In genomic region chr16:88785106-88785924, GRCh38 we compare ENCODE assay signal across 8 cellular contexts. TPM values are rescaled to one million over a fixed set of nuclear protein-coding genes. Genes with fewer than 3 reads are reported as not detected.
DNase-seq lines count a peak whose midpoint lies in the region; ATAC-seq and TF ChIP-seq lines count a peak whose summit lies in the region.

TSS of gene PIEZO1 (minus strand) at chr16:88785220. CDS start at chr16:88784964, 256 bp downstream.

- H4K8ac ChIP-seq in neuronal stem cell (ENCODE audit: low read depth, low read length): peak within 1 kb of the TSS; percentile 92

- H3K27me3 ChIP-seq in gastroesophageal sphincter: peaks cover 1% of the 10 kb centered on the region
- peaks cover 0 to 46% (median 18%) of the 10 kb centered on the region in 3 experiments for H3K27me3 ChIP-seq in neuronal stem cell (ENCODE audit: control insufficient read depth in 3 of 3, insufficient read depth in 3 of 3, low read depth in 1 of 3, low read length in 3 of 3)
- H3K27me3 ChIP-seq in tibial artery: peaks cover 0 to 4% of the 10 kb centered on the region in 2 donors

- H2AFZ ChIP-seq in neuronal stem cell (ENCODE audit: low read length): peak within 1 kb of the TSS; percentile 82

- H3K23ac ChIP-seq in neuronal stem cell (ENCODE audit: low read depth, low read length, poor library complexity): peak within 1 kb of the TSS; percentile 55

- TF ChIP-seq CTCF in gastroesophageal sphincter (IDR thresholded peaks at IDR 0.05): peak in 3 of 4 experiments; percentile 96 to 100 (median 96)
- peak; percentile 89 to 94 for TF ChIP-seq CTCF in tibial artery (IDR thresholded peaks at IDR 0.05)

- peaks cover 3% of the 10 kb centered on the region for H3K79me1 ChIP-seq in neuronal stem cell (ENCODE audit: low read depth, low read length)

- H3K9me3 ChIP-seq in gastroesophageal sphincter: no peaks in the 10 kb centered on the region
- no peaks in the 10 kb centered on the region for H3K9me3 ChIP-seq in neuronal stem cell (replicated peaks in 1 of 2; ENCODE audit: control insufficient read depth in 2 of 2, insufficient read depth in 1 of 2, low read depth in 1 of 2, low read length in 2 of 2)
- H3K9me3 ChIP-seq in tibial artery: no peaks in the 10 kb centered on the region

- H3K27ac ChIP-seq in gastroesophageal sphincter (peak within 1 kb of the TSS; percentile 62 to 99 (median 93)), neuronal stem cell (replicated peaks; ENCODE audit: low read length) (peak within 1 kb of the TSS; percentile 31), tibial artery (peak within 1 kb of the TSS; percentile 87 to 90)

- no peak within 1 kb of the TSS for H4K91ac ChIP-seq in neuronal stem cell (ENCODE audit: low read depth, low read length, poor library complexity)

- peak within 1 kb of the TSS; percentile 71 for H3K14ac ChIP-seq in neuronal stem cell (ENCODE audit: low read length)

- peak within 1 kb of the TSS; percentile 50 to 78 for H3K4me3 ChIP-seq in gastroesophageal sphincter
- H3K4me3 ChIP-seq in neuronal stem cell (ENCODE audit: low read length in 2 of 2): peak within 1 kb of the TSS; percentile 45 to 78
- H3K4me3 ChIP-seq in tibial artery: peak within 1 kb of the TSS; percentile 76 to 96

- peak within 1 kb of the TSS; percentile 94 for H2BK12ac ChIP-seq in neuronal stem cell (ENCODE audit: low read length)

- peak within 1 kb of the TSS; percentile 95 for H3K18ac ChIP-seq in neuronal stem cell (ENCODE audit: low read length)

- H2AK5ac ChIP-seq in neuronal stem cell (ENCODE audit: low read depth, low read length): peak within 1 kb of the TSS; percentile 95

- no CpG with 5 or more reads among the region's 110 CpGs for WGBS in gastroesophageal sphincter (ENCODE audit: low coverage in 1 of 2), 2 donors
- WGBS in neuronal stem cell (ENCODE audit: extremely low coverage in 2 of 2, insufficient read length in 2 of 2, insufficient replicate concordance in 1 of 2), 2 donors: no CpG with 5 or more reads among the region's 110 CpGs

- H3K4ac ChIP-seq in neuronal stem cell (ENCODE audit: low read length): peak within 1 kb of the TSS; percentile 84

- H2BK5ac ChIP-seq in neuronal stem cell (ENCODE audit: low read length): peak within 1 kb of the TSS; percentile 82

- H3K36me3 ChIP-seq in gastroesophageal sphincter: no peaks in the 10 kb centered on the region
- H3K36me3 ChIP-seq in neuronal stem cell (replicated peaks in 1 of 2; ENCODE audit: control insufficient read depth in 2 of 2, insufficient read depth in 2 of 2, low read length in 2 of 2): no peaks in the 10 kb centered on the region
- H3K36me3 ChIP-seq in tibial artery: no peaks in the 10 kb centered on the region

- no peak for TF ChIP-seq EP300 in gastroesophageal sphincter (IDR thresholded peaks at IDR 0.05)

- TF ChIP-seq POLR2A in gastroesophageal sphincter (IDR thresholded peaks at IDR 0.05): peak; percentile 86 to 94

- H3K4me1 ChIP-seq in gastroesophageal sphincter (peaks cover 3 to 53% (median 34%) of the 10 kb centered on the region in 3 donors), neuronal stem cell (ENCODE audit: control insufficient read depth in 2 of 2, insufficient read depth in 1 of 2, low read depth in 1 of 2, low read length in 2 of 2) (peaks cover 4 to 11% of the 10 kb centered on the region in 2 donors), tibial artery (peaks cover 0 to 45% (median 33%) of the 10 kb centered on the region in 4 donors)

- peak within 1 kb of the TSS; percentile 50 for H3K9ac ChIP-seq in neuronal stem cell (ENCODE audit: low read depth, low read length, poor library complexity)

- intact Hi-C loops in tibial artery (cut with DNase I; ENCODE audit: low total_unique reads): loop anchor here (2.0 to 10.0 kb wide), 2 partner anchors 49 to 341 kb away; no protein-coding TSS in a partner anchor

- peak; percentile 66 for DNase-seq in Ammon's horn (ENCODE audit: low spot score)
- peak; percentile 68 for DNase-seq in RKO (ENCODE audit: low spot score)
- DNase-seq in activated gamma-delta T cell treated with anti-CD3 and anti-CD28 coated beads, Interleukin-2, amount 50 U/mL, for 16 hours (ENCODE audit: low read depth): peak; percentile 73
- no peak for DNase-seq in neuronal stem cell (ENCODE audit: low spot score)
- DNase-seq in tibial artery: peak; percentile 57 to 84

- H2BK15ac ChIP-seq in neuronal stem cell (ENCODE audit: low read length): peak within 1 kb of the TSS; percentile 100

- ATAC-seq in GM21515 (IDR thresholded peaks at IDR 0.05; ENCODE audit: unreplicated experiment): peak; percentile 45
- peak; percentile 67 for ATAC-seq in gastroesophageal sphincter
- ATAC-seq in GM19455 (IDR thresholded peaks at IDR 0.05; ENCODE audit: unreplicated experiment): no peak

- no peak within 1 kb of the TSS for H2BK120ac ChIP-seq in neuronal stem cell (ENCODE audit: low read depth, low read length)

- peak within 1 kb of the TSS; percentile 89 for H3K4me2 ChIP-seq in neuronal stem cell (ENCODE audit: insufficient read depth, low read length, poor library complexity, severe bottlenecking)

RNA-seq across cellular contexts. Expression of gene PIEZO1, which starts in this region (rescaled TPM):
- 100 to 1,000 TPM; 105 to 248 (median 172) TPM for total RNA-seq in gastroesophageal sphincter
- 8.0 TPM for polyA plus RNA-seq in neuronal stem cell (2013, experiment 1 of 2)
- polyA plus RNA-seq in neuronal stem cell (2013, experiment 2 of 2): 9.2 TPM

Comparison
In these comparisons a context has a peak if more than half of its experiments do, and no peak if none do; other contexts are left out.
1. H3K27ac ChIP-seq: peak in every context shown above with its lines; median percentile 93 in gastroesophageal sphincter; 88 in tibial artery; 31 in neuronal stem cell.